In the genomic region with DNA sequence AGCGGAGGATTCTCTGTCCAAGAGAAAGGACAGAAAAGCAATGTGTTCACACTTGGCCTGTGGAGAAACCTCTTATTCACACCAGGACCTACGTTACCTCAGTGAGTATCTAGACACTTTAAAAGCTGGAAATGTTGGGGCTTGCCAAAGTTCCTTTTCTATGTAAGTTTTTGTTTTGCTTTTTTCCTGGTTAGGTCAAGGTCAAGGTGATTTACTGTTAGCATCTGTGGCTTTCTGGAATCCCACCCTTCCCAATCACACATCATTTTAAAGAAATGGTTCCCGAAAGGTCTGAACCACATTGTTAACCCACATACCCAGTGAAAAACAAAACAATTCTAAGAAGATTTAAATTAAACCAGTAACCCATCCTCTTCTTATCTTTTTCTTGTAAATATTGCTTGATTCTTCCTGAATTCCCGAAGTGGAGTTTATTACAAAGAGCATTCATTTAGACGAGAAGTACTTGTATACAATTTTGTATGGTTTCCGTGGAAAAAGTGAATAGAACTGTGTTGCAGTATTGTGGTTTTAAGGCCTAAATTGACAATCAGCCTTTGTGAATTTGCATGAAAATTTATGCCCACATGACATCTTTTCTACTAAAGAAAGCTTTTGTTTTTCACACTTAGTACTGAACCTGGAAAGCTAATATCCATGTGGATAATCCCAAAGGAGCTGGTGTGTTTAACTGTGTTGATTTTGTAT, we compare ENCODE assay signal across 1 cellular context.
TF ChIP-seq lines count a peak whose summit lies in the region.

No MANE protein-coding gene starts in this region.

TF ChIP-seq in HCT116, 20 proteins besides CTCF, POLR2A, EP300 and RAD21 (continued from another document):
- TF ChIP-seq ZBTB33 (IDR thresholded peaks at IDR 0.05; ENCODE audit: extremely low read depth, insufficient replicate concordance, low read length): no peak
- TF ChIP-seq SIN3A (IDR thresholded peaks at IDR 0.05; ENCODE audit: low read depth): no peak
- TF ChIP-seq POLR2AphosphoS5 (IDR thresholded peaks at IDR 0.05; ENCODE audit: low read depth, low read length): no peak
TF ChIP-seq in HCT116: peak in this region for 0.
